1 cellular context compared by ENCODE assay signal in genomic region chr20:48374041-48374907, GRCh38.
A peak's percentile ranks its signal among the peaks of the same experiment; 100 is the strongest.
TF ChIP-seq lines count a peak whose summit lies in the region.
"Not testable (repeated sequence)": the region's sequence is repeated elsewhere in the genome, so short reads cannot be mapped to it uniquely, and the experiment has no call there.

No MANE protein-coding gene starts in this region.

TF ChIP-seq in HepG2, 621 proteins besides CTCF, POLR2A, EP300 and RAD21 (continued from another document):
- TF ChIP-seq TFDP2 (CRISPR knock-in tag; IDR thresholded peaks at IDR 0.05) (0 out of 2 replicates have a peak, but pooled peaks have one; percentile 32), ZBTB4 (CRISPR knock-in tag; IDR thresholded peaks at IDR 0.05; ENCODE audit: borderline replicate concordance) (peak; percentile 99), ZBTB33 (CRISPR knock-in tag; IDR thresholded peaks at IDR 0.05) (peak; percentile 44), HNRNPLL (IDR thresholded peaks at IDR 0.05; ENCODE audit: low read depth, low read length, poor library complexity, severe bottlenecking) (peak; percentile 7), NR2F1 (CRISPR knock-in tag; IDR thresholded peaks at IDR 0.05) (0 out of 4 replicates have a peak, but pooled peaks of 1 of the 2 experiments have one; percentile 39), ZNF556 (CRISPR knock-in tag; IDR thresholded peaks at IDR 0.05; ENCODE audit: borderline replicate concordance) (0 out of 2 replicates have a peak, but pooled peaks have one; percentile 32), ZNF792 (CRISPR knock-in tag; IDR thresholded peaks at IDR 0.05) (peak; percentile 43; the same call in 1 of the 2 replicates), KLF6 (CRISPR knock-in tag; IDR thresholded peaks at IDR 0.05) (peak; percentile 64; the same call in 1 of the 2 replicates), GATAD1 (CRISPR knock-in tag; IDR thresholded peaks at IDR 0.05) (0 out of 2 replicates have a peak, but pooled peaks have one; percentile 22), THAP8 (CRISPR knock-in tag; IDR thresholded peaks at IDR 0.05; ENCODE audit: borderline replicate concordance) (0 out of 2 replicates have a peak, but pooled peaks have one; percentile 10), POGK (CRISPR knock-in tag; conservative IDR thresholded peaks at IDR 0.05) (peak; percentile 57; the same call in 1 of the 2 replicates), TFDP1 (CRISPR knock-in tag; IDR thresholded peaks at IDR 0.05; ENCODE audit: borderline replicate concordance) (0 out of 2 replicates have a peak, but pooled peaks have one; percentile 23), ZNF768 (CRISPR knock-in tag; IDR thresholded peaks at IDR 0.05) (peak; percentile 24; the same call in 1 of the 2 replicates), NR2F6 (CRISPR knock-in tag; IDR thresholded peaks at IDR 0.05) (peak; percentile 70), FOXO1 (CRISPR knock-in tag; IDR thresholded peaks at IDR 0.05) (peak; percentile 20; the same call in 1 of the 2 replicates), ZSCAN9 (CRISPR knock-in tag; IDR thresholded peaks at IDR 0.05; ENCODE audit: borderline replicate concordance) (0 out of 2 replicates have a peak, but pooled peaks have one; percentile 36), ZNF781 (CRISPR knock-in tag; IDR thresholded peaks at IDR 0.05; ENCODE audit: borderline replicate concordance, not compliant biosample characterization) (peak; percentile 59), MEIS2 (CRISPR knock-in tag; IDR thresholded peaks at IDR 0.05) (0 out of 2 replicates have a peak, but pooled peaks have one; percentile 53), ARID5B (CRISPR knock-in tag; IDR thresholded peaks at IDR 0.05) (0 out of 2 replicates have a peak, but pooled peaks have one; percentile 8), PATZ1 (CRISPR knock-in tag; IDR thresholded peaks at IDR 0.05) (peak; percentile 34)
- not testable (repeated sequence) for TF ChIP-seq NR2F6 (IDR thresholded peaks at IDR 0.05)
